Comparison of ENCODE assay signal across 9 cellular contexts in genomic region chr7:151745090-151745638, GRCh38.
DNase-seq lines count a peak whose midpoint lies in the region; ATAC-seq and TF ChIP-seq lines count a peak whose summit lies in the region.
"Had no signal": no experiment of that assay in that cellular context is flagged by ENCODE, and none has a peak within 500 bp of the region (broad histone marks: within the 10 kb centered on the region; RNA-seq: fewer than 3 reads in every experiment).

No MANE protein-coding gene starts in this region.

- no peaks in the 10 kb centered on the region for H3K27me3 ChIP-seq in thoracic aorta (replicated peaks; ENCODE audit: insufficient read depth)
- no peaks in the 10 kb centered on the region for H3K27me3 ChIP-seq in uterus

- no peak for TF ChIP-seq POLR2A in uterus (IDR thresholded peaks at IDR 0.05)

- no peaks in the 10 kb centered on the region for H3K36me3 ChIP-seq in thoracic aorta
- no peaks in the 10 kb centered on the region for H3K36me3 ChIP-seq in uterus

- DNase-seq in stimulated activated CD4-positive, alpha-beta T cell treated with anti-CD3 and anti-CD28 coated beads, Interleukin-2, amount 100 ng/mL, for 24 hours, result peak; percentile 27 to 40
- DNase-seq in stimulated activated CD4-positive, alpha-beta T cell treated with anti-CD3 and anti-CD28 coated beads, Interleukin-12 subunit alpha, Interleukin-12 subunit beta, amount 100 ng/mL, for 4 hours, result no peak
- DNase-seq in hepatic stellate cell (ENCODE audit: low spot score) (peak; percentile 67), thoracic aorta (ENCODE audit: low spot score) (peak; percentile 87), uterus (no peak), NCI-H69 (lab: John Stamatoyannopoulos, UW) (no peak)
- DNase-seq: activated naive CD8-positive, alpha-beta T cell treated with anti-CD3 and anti-CD28 coated beads, Interleukin-2, amount 10 ng/mL, durations not matched to agents 7 days and 5 days had no signal

- intact Hi-C loops in uterus (cut with DNase I; ENCODE audit: low total_unique reads), result no loop called here

- H3K4me3 ChIP-seq in thoracic aorta (peak overlapping the region; percentile 44), uterus (no peak overlapping the region)

- peaks cover 21 to 35% of the 10 kb centered on the region in 2 donors for H3K4me1 ChIP-seq in thoracic aorta (ENCODE audit: control insufficient read depth in 1 of 2, low read depth in 2 of 2)
- no peaks in the 10 kb centered on the region for H3K4me1 ChIP-seq in uterus

- peak overlapping the region; percentile 60 to 61 for H3K27ac ChIP-seq in thoracic aorta
- H3K27ac ChIP-seq in uterus, result no peak overlapping the region

- peak; percentile 62 for TF ChIP-seq CTCF in thoracic aorta (IDR thresholded peaks at IDR 0.05)
- no peak for TF ChIP-seq CTCF in uterus (IDR thresholded peaks at IDR 0.05)

- ATAC-seq in activated CD4-positive, CD25-positive, alpha-beta regulatory T cell treated with anti-CD3 and anti-CD28 coated beads, Interleukin-2, amount 50 U/mL, for 24 hours, result peak; percentile 87 to 90
- ATAC-seq in thoracic aorta (ENCODE audit: insufficient number of reproducible peaks, low FRiP score, low read depth) (peak; percentile 78), GM21717 (IDR thresholded peaks at IDR 0.05; ENCODE audit: unreplicated experiment) (no peak)

- H3K9me3 ChIP-seq in thoracic aorta (no peaks in the 10 kb centered on the region), uterus (no peaks in the 10 kb centered on the region)

Comparison
In these comparisons a context has a peak if more than half of its experiments do, and no peak if none do; other contexts are left out.
1. DNase-seq: peak in stimulated activated CD4-positive, alpha-beta T cell treated with anti-CD3 and anti-CD28 coated beads, Interleukin-2, amount 100 ng/mL, for 24 hours (2 of 2), hepatic stellate cell (single experiment) and thoracic aorta (single experiment); none in stimulated activated CD4-positive, alpha-beta T cell treated with anti-CD3 and anti-CD28 coated beads, Interleukin-12 subunit alpha, Interleukin-12 subunit beta, amount 100 ng/mL, for 4 hours (single experiment), uterus (0 of 2) and NCI-H69 (single experiment).
2. H3K27ac ChIP-seq: peak in thoracic aorta (2 of 2); none in uterus (0 of 2).